8 cellular contexts compared by ENCODE assay signal in genomic region chr7:103296901-103297836, GRCh38. TPM values are rescaled to one million over a fixed set of nuclear protein-coding genes. Genes with fewer than 3 reads are reported as not detected.
DNase-seq lines count a peak whose midpoint lies in the region; ATAC-seq, FAIRE-seq and TF ChIP-seq lines count a peak whose summit lies in the region.

PMPCB (plus strand) TSS chr7:103297435; CDS start chr7:103297460, 25 bp downstream.

- dilution Hi-C loops in mammary epithelial cell (cut with HindIII; ENCODE audit: low sequenced_read_pairs) = no loop called here

- H3K27ac ChIP-seq in WERI-Rb-1 = peak within 1 kb of the TSS; percentile 87
- H3K27ac ChIP-seq in mammary epithelial cell (ENCODE audit: insufficient read depth, low read depth, low read length) = peak within 1 kb of the TSS; percentile 61
- no peak within 1 kb of the TSS for H3K27ac ChIP-seq in iPS-20b (ENCODE audit: low read length)
- peak within 1 kb of the TSS; percentile 77 to 95 for H3K27ac ChIP-seq in small intestine (ENCODE audit: low read depth in 1 of 2, low read length in 1 of 2)

- WGBS in mammary epithelial cell (ENCODE audit: low coverage, missing lambda C conversion rate) = 7% methylated on average over 30 of the region's 52 CpGs
- 2 to 3% (median 2%) methylated on average over 52 of the region's 52 CpGs for WGBS in small intestine, 3 donors

- TF ChIP-seq CTCF in WERI-Rb-1 (IDR thresholded peaks at IDR 0.05; ENCODE audit: low read depth, low read length) = peak; percentile 92
- peak; percentile 82 to 96 for TF ChIP-seq CTCF in mammary epithelial cell (conservative IDR thresholded peaks at IDR 0.05 in 1 of 2, IDR thresholded peaks at IDR 0.05 in 1 of 2; ENCODE audit: extremely low read depth in 1 of 2, insufficient read depth in 1 of 2, low read depth in 1 of 2, low read length in 2 of 2)

- H3K9me3 ChIP-seq in WERI-Rb-1 (ENCODE audit: severe bottlenecking) (no peaks in the 10 kb centered on the region), mammary epithelial cell (replicated peaks; ENCODE audit: insufficient read depth, low read length) (no peaks in the 10 kb centered on the region), iPS-20b (ENCODE audit: insufficient read depth, low read depth, low read length) (no peaks in the 10 kb centered on the region), small intestine (ENCODE audit: control insufficient read depth, low read depth) (no peaks in the 10 kb centered on the region)

- peak within 1 kb of the TSS; percentile 91 for H3K4me3 ChIP-seq in WERI-Rb-1 (ENCODE audit: low read depth, low read length)
- peak within 1 kb of the TSS; percentile 69 to 96 (median 90) for H3K4me3 ChIP-seq in mammary epithelial cell (replicated peaks in 1 of 3; ENCODE audit: insufficient read depth in 1 of 3, low read depth in 2 of 3, low read length in 3 of 3)
- peak within 1 kb of the TSS; percentile 95 for H3K4me3 ChIP-seq in iPS-20b (ENCODE audit: low read length)
- H3K4me3 ChIP-seq in small intestine (ENCODE audit: low read depth in 1 of 2, low read length in 2 of 2) = peak within 1 kb of the TSS; percentile 76 to 80

- peak within 1 kb of the TSS; percentile 92 for H3K4me2 ChIP-seq in mammary epithelial cell (ENCODE audit: insufficient read depth, low read depth, low read length)

- CTCF ChIA-PET in mammary epithelial cell (lab: Charles Lee; ENCODE audit: low non-redundant PET) = no interaction called here

- peaks cover 35% of the 10 kb centered on the region for H3K36me3 ChIP-seq in WERI-Rb-1
- H3K36me3 ChIP-seq in mammary epithelial cell (ENCODE audit: insufficient read depth, low read length) = peaks cover 11% of the 10 kb centered on the region
- H3K36me3 ChIP-seq in iPS-20b (ENCODE audit: insufficient read depth, low read depth, low read length) = peaks cover 36% of the 10 kb centered on the region
- peaks cover 0 to 12% of the 10 kb centered on the region in 2 donors for H3K36me3 ChIP-seq in small intestine (ENCODE audit: control insufficient read depth in 2 of 2, insufficient read depth in 2 of 2, low read length in 2 of 2)

- peaks cover 11% of the 10 kb centered on the region for H3K4me1 ChIP-seq in mammary epithelial cell (ENCODE audit: insufficient read depth, low read length)
- H3K4me1 ChIP-seq in iPS-20b (ENCODE audit: insufficient read depth, low read length) = peaks cover 7% of the 10 kb centered on the region; the same call in 1 of the 2 replicates
- H3K4me1 ChIP-seq in small intestine (ENCODE audit: control insufficient read depth in 2 of 2, insufficient read depth in 1 of 2, low read depth in 1 of 2, low read length in 1 of 2) = peaks cover 3 to 4% of the 10 kb centered on the region in 2 donors

- H4K20me1 ChIP-seq in mammary epithelial cell (ENCODE audit: insufficient read depth, low read length) = no peaks in the 10 kb centered on the region

- DNase-seq in AG08395 (ENCODE audit: low spot score) (peak; percentile 95), NCI-H2196 treated with DMSO at 0.1 percent for 48 hours (lab: John Stamatoyannopoulos, UW; ENCODE audit: unreplicated experiment) (peak; percentile 71), WERI-Rb-1 (peak; percentile 95), mammary epithelial cell (peak; percentile 82), small intestine (peak; percentile 92)

- TSS peak; percentile 61 for BruUV-seq in mammary epithelial cell (replicated peaks; lab: Mats Ljungman, UMichigan)

- in situ Hi-C loops in mammary epithelial cell (cut with MboI; ENCODE audit: low sequenced_read_pairs in 2 of 2) = no loop called here

- H3K79me2 ChIP-seq in mammary epithelial cell (ENCODE audit: insufficient read depth, low read length) = peaks cover 33% of the 10 kb centered on the region

- no peak for FAIRE-seq in small intestine (lab: Jason Lieb, UNC)

- peak within 1 kb of the TSS; percentile 90 for H2AFZ ChIP-seq in mammary epithelial cell (ENCODE audit: low read depth, low read length)

- H3K27me3 ChIP-seq in WERI-Rb-1 (ENCODE audit: insufficient read depth, low read depth, severe bottlenecking) (no peaks in the 10 kb centered on the region), mammary epithelial cell (ENCODE audit: insufficient read depth, low read length) (no peaks in the 10 kb centered on the region), iPS-20b (ENCODE audit: insufficient read depth, low read length) (no peaks in the 10 kb centered on the region; the same call in 1 of the 2 replicates), small intestine (ENCODE audit: control insufficient read depth in 2 of 2, insufficient read depth in 2 of 2, low read length in 2 of 2) (no peaks in the 10 kb centered on the region)

- peak within 1 kb of the TSS; percentile 90 for H3K9ac ChIP-seq in mammary epithelial cell (ENCODE audit: insufficient read depth, low read length)
- H3K9ac ChIP-seq in iPS-20b (ENCODE audit: low read depth, low read length) = peak within 1 kb of the TSS; percentile 87

- ATAC-seq in GM18873 (IDR thresholded peaks at IDR 0.05; ENCODE audit: low FRiP score, unreplicated experiment) (peak; percentile 89), HG03139 (IDR thresholded peaks at IDR 0.05; ENCODE audit: unreplicated experiment) (peak; percentile 94)

- intact Hi-C loops in mammary epithelial cell (cut with micrococcal nuclease) = loop anchor here (1.0 kb wide), 2 partner anchors 47 to 110 kb away; partner anchors contain the start of gene DNAJC2

RNA-seq across cellular contexts. Expression of gene PMPCB, which starts in this region (rescaled TPM):
- total RNA-seq in mammary epithelial cell = 10 to 100 TPM; 48.7 to 49.1 TPM
- 60.4 TPM for polyA plus RNA-seq in mammary epithelial cell
- polyA minus RNA-seq in mammary epithelial cell = 46.9 TPM
- 10 to 100 TPM; 53.8 to 66.6 (median 55.2) TPM for polyA plus RNA-seq in small intestine
